11 cellular contexts compared by ENCODE assay signal in the genomic region with DNA sequence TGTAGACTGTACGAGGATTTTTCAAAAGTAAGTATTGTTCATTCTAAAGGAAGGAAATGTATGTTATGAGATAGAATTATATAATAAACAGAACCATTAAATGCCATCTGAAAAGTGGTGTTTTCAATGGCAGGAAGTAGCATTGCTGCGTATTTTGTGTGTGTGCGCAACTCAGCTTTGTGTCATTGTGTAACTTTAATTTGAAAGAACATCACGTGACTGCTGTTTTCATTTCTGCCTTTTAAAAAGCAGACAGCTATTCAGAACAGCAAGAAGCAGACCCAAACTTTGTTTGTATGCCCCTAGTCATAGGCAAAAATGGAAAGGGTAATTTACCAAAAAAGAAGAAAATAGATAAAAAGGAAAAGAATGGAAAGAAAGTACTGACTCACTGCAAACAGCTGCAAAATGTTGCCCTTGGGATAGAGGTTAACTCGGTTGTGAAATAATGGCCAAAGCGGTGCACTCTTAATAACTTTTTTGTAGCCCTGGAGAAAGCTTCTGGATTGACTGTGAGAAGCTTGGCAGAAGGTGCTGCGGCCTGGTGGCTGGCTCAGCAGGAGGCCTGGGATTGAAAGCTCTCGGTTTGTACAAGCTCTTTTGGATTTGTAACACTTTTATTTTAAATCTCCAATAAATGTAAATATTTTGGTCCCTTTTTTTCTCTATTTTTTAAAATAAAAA.
DNase-seq lines count a peak whose midpoint lies in the region; ATAC-seq and TF ChIP-seq lines count a peak whose summit lies in the region.
"Had no signal": no experiment of that assay in that cellular context is flagged by ENCODE, and none has a peak within 500 bp of the region (broad histone marks: within the 10 kb centered on the region; RNA-seq: fewer than 3 reads in every experiment).

No MANE protein-coding gene starts in this region.

- DNase-seq in Right ventricle myocardium inferior (ENCODE audit: missing footprints) (peak; percentile 79), cardiac septum (ENCODE audit: low spot score) (no peak), cardiac fibroblast (ENCODE audit: low read depth in 2 of 2) (peak; percentile 81 to 92), iris pigment epithelial cell (ENCODE audit: low read depth) (peak; percentile 88), glutamatergic neuron (no peak), H7 (no peak), NCI-H82 (lab: John Stamatoyannopoulos, UW) (no peak)
- DNase-seq: activated CD4-positive, alpha-beta memory T cell treated with anti-CD3 and anti-CD28 coated beads, Interleukin-2, amount 10 ng/mL, durations not matched to agents 7 days and 5 days; stimulated activated CD4-positive, alpha-beta T cell treated with anti-CD3 and anti-CD28 coated beads, Interleukin-15, amount 100 ng/mL, for 24 hours had no signal

- intact Hi-C loops in Right ventricle myocardium inferior (cut with DNase I): no loop called here
- intact Hi-C loops in cardiac septum (cut with DNase I): no loop called here

- H3K27me3 Mint-ChIP-seq in glutamatergic neuron (ENCODE audit: unreplicated experiment): peaks cover 3% of the 10 kb centered on the region
- H3K27me3 Mint-ChIP-seq: activated CD4-positive, alpha-beta memory T cell treated with anti-CD3 and anti-CD28 coated beads, Interleukin-2, amount 10 ng/mL, durations not matched to agents 7 days and 5 days had no signal

- peaks cover 15% of the 10 kb centered on the region for H3K4me1 Mint-ChIP-seq in glutamatergic neuron (ENCODE audit: low read depth, unreplicated experiment)
- H3K4me1 Mint-ChIP-seq: activated CD4-positive, alpha-beta memory T cell treated with anti-CD3 and anti-CD28 coated beads, Interleukin-2, amount 10 ng/mL, durations not matched to agents 7 days and 5 days had no signal

- H3K36me3 ChIP-seq in H7 (replicated peaks; ENCODE audit: control insufficient read depth, insufficient read depth, low read length): no peaks in the 10 kb centered on the region

- H3K4me3 ChIP-seq in cardiac fibroblast (replicated peaks in 1 of 2; ENCODE audit: low read depth in 2 of 2, low read length in 2 of 2) (no peak overlapping the region), H7 (ENCODE audit: insufficient read depth, low read depth, low read length) (no peak overlapping the region)
- H3K4me3 ChIP-seq: tibial artery had no signal

- H3K36me3 Mint-ChIP-seq in glutamatergic neuron (ENCODE audit: unreplicated experiment): no peaks in the 10 kb centered on the region

- H3K9me3 Mint-ChIP-seq in glutamatergic neuron (ENCODE audit: unreplicated experiment): peaks cover 4% of the 10 kb centered on the region
- H3K9me3 Mint-ChIP-seq: activated CD4-positive, alpha-beta memory T cell treated with anti-CD3 and anti-CD28 coated beads, Interleukin-2, amount 10 ng/mL, durations not matched to agents 7 days and 5 days had no signal

- no peak overlapping the region for H3K4me3 Mint-ChIP-seq in glutamatergic neuron (ENCODE audit: unreplicated experiment)
- H3K4me3 Mint-ChIP-seq: activated CD4-positive, alpha-beta memory T cell treated with anti-CD3 and anti-CD28 coated beads, Interleukin-2, amount 10 ng/mL, durations not matched to agents 7 days and 5 days had no signal

- peak; percentile 88 for ATAC-seq in Right ventricle myocardium inferior
- ATAC-seq in GM19467 (IDR thresholded peaks at IDR 0.05; ENCODE audit: unreplicated experiment): no peak

- no peak overlapping the region for H3K27ac Mint-ChIP-seq in glutamatergic neuron (ENCODE audit: unreplicated experiment)
- H3K27ac Mint-ChIP-seq: activated CD4-positive, alpha-beta memory T cell treated with anti-CD3 and anti-CD28 coated beads, Interleukin-2, amount 10 ng/mL, durations not matched to agents 7 days and 5 days had no signal

- TF ChIP-seq CTCF in cardiac fibroblast (IDR thresholded peaks at IDR 0.05; ENCODE audit: low read depth, low read length): peak; percentile 27
- TF ChIP-seq CTCF in glutamatergic neuron (IDR thresholded peaks at IDR 0.05; ENCODE audit: partially characterized antibody, unreplicated experiment): no peak

- H3K27me3 ChIP-seq in H7 (ENCODE audit: control insufficient read depth, insufficient read depth, low read length): no peaks in the 10 kb centered on the region
- H3K27me3 ChIP-seq: tibial artery had no signal

Comparison
In these comparisons a context has a peak if more than half of its experiments do, and no peak if none do; other contexts are left out.
1. DNase-seq: peak in Right ventricle myocardium inferior (single experiment), cardiac fibroblast (2 of 2) and iris pigment epithelial cell (single experiment); none in cardiac septum (single experiment), glutamatergic neuron (single experiment), H7 (single experiment) and NCI-H82 (single experiment).